Comparison of ENCODE assay signal across 16 cellular contexts in genomic region chr14:54362089-54362504, GRCh38. TPM values are rescaled to one million over a fixed set of nuclear protein-coding genes. Genes with fewer than 3 reads are reported as not detected.
DNase-seq lines count a peak whose midpoint lies in the region; ATAC-seq and TF ChIP-seq lines count a peak whose summit lies in the region.
"Had no signal": no experiment of that assay in that cellular context is flagged by ENCODE, and none has a peak within 500 bp of the region (broad histone marks: within the 10 kb centered on the region; RNA-seq: fewer than 3 reads in every experiment).

No MANE protein-coding gene starts in this region.

- H4K8ac ChIP-seq in neuronal stem cell (ENCODE audit: low read depth, low read length): no peak overlapping the region

- H2AFZ ChIP-seq in neuronal stem cell (ENCODE audit: low read length): peak overlapping the region; percentile 32

- H3K4me1 Mint-ChIP-seq in WTC11: peaks cover 72% of the 10 kb centered on the region
- peaks cover 0 to 1% (median 0%) of the 10 kb centered on the region in 7 donors for H3K4me1 Mint-ChIP-seq in naive thymus-derived CD4-positive, alpha-beta T cell

- no peak overlapping the region for H3K23ac ChIP-seq in neuronal stem cell (ENCODE audit: low read depth, low read length, poor library complexity)

- no peaks in the 10 kb centered on the region for H3K79me1 ChIP-seq in neuronal stem cell (ENCODE audit: low read depth, low read length)

- peak; percentile 82 for ATAC-seq in WTC11
- ATAC-seq in naive thymus-derived CD4-positive, alpha-beta T cell: no peak
- ATAC-seq: HCT116, PC-3 had no signal

- in situ Hi-C loops in HAP-1 (cut with MboI; ENCODE audit: low sequenced_read_pairs): no loop called here

- POLR2A ChIA-PET in WTC11 (lab: Charles Lee): interaction anchor here (1.0 kb wide), 1 partner anchor 8 kb away, joined by 3 read pairs; no protein-coding TSS in a partner anchor
- POLR2A ChIA-PET in naive thymus-derived CD4-positive, alpha-beta T cell (lab: Charles Lee): interaction anchor here (0.6 kb wide), 1 partner anchor 67 kb away, joined by 3 read pairs; no protein-coding TSS in a partner anchor

- no peak overlapping the region for H2BK12ac ChIP-seq in neuronal stem cell (ENCODE audit: low read length)

- H3K4me2 ChIP-seq in neuronal stem cell (ENCODE audit: insufficient read depth, low read length, poor library complexity, severe bottlenecking): no peak overlapping the region
- H3K4me2 ChIP-seq: SK-N-SH had no signal

- H4K91ac ChIP-seq in neuronal stem cell (ENCODE audit: low read depth, low read length, poor library complexity): no peak overlapping the region

- H2AK5ac ChIP-seq in neuronal stem cell (ENCODE audit: low read depth, low read length): no peak overlapping the region

- no peaks in the 10 kb centered on the region for H3K9me3 Mint-ChIP-seq in WTC11
- no peaks in the 10 kb centered on the region for H3K9me3 Mint-ChIP-seq in naive thymus-derived CD4-positive, alpha-beta T cell

- H3K36me3 Mint-ChIP-seq in WTC11: no peaks in the 10 kb centered on the region
- no peaks in the 10 kb centered on the region for H3K36me3 Mint-ChIP-seq in naive thymus-derived CD4-positive, alpha-beta T cell

- H2BK120ac ChIP-seq in neuronal stem cell (ENCODE audit: low read depth, low read length): no peak overlapping the region

- H3K4me3 ChIP-seq in HAP-1 (no peak overlapping the region), iPS-15b (ENCODE audit: low read depth, low read length) (peak overlapping the region; percentile 4), neuronal stem cell (ENCODE audit: low read length in 2 of 2) (no peak overlapping the region)
- no peak overlapping the region for H3K4me3 ChIP-seq in naive thymus-derived CD4-positive, alpha-beta T cell (ENCODE audit: low read length)

- no peak overlapping the region for H2BK5ac ChIP-seq in neuronal stem cell (ENCODE audit: low read length)

- H3K9me3 ChIP-seq in HAP-1 (no peaks in the 10 kb centered on the region), iPS-15b (ENCODE audit: control insufficient read depth, insufficient read depth, low read length) (no peaks in the 10 kb centered on the region), neuronal stem cell (replicated peaks in 1 of 2; ENCODE audit: control insufficient read depth in 2 of 2, insufficient read depth in 1 of 2, low read depth in 1 of 2, low read length in 2 of 2) (peaks cover 0 to 4% of the 10 kb centered on the region in 2 donors)
- H3K9me3 ChIP-seq in naive thymus-derived CD4-positive, alpha-beta T cell (ENCODE audit: control insufficient read depth in 2 of 3, low read length in 3 of 3): no peaks in the 10 kb centered on the region
- H3K9me3 ChIP-seq: SK-N-SH had no signal

- no peak overlapping the region for H2BK15ac ChIP-seq in neuronal stem cell (ENCODE audit: low read length)

- no peak for TF ChIP-seq CTCF in WTC11 (IDR thresholded peaks at IDR 0.05)

- peaks cover 53% of the 10 kb centered on the region for H3K27me3 ChIP-seq in HAP-1 (ENCODE audit: low read depth)
- no peaks in the 10 kb centered on the region for H3K27me3 ChIP-seq in iPS-15b (ENCODE audit: control insufficient read depth, insufficient read depth, low read length)
- peaks cover 0 to 60% (median 0%) of the 10 kb centered on the region in 3 experiments for H3K27me3 ChIP-seq in neuronal stem cell (ENCODE audit: control insufficient read depth in 3 of 3, insufficient read depth in 3 of 3, low read depth in 1 of 3, low read length in 3 of 3)
- no peaks in the 10 kb centered on the region for H3K27me3 ChIP-seq in naive thymus-derived CD4-positive, alpha-beta T cell (ENCODE audit: control insufficient read depth in 2 of 2, insufficient read depth in 2 of 2, low read length in 2 of 2)

- no peak overlapping the region for H3K9ac ChIP-seq in iPS-15b (ENCODE audit: low read depth, low read length)
- no peak overlapping the region for H3K9ac ChIP-seq in neuronal stem cell (ENCODE audit: low read depth, low read length, poor library complexity)
- H3K9ac ChIP-seq: SK-N-SH had no signal

- H3K4me1 ChIP-seq in HAP-1 (peaks cover 12% of the 10 kb centered on the region), iPS-15b (ENCODE audit: control insufficient read depth, insufficient read depth, low read length) (peaks cover 25% of the 10 kb centered on the region), neuronal stem cell (ENCODE audit: control insufficient read depth in 2 of 2, insufficient read depth in 1 of 2, low read depth in 1 of 2, low read length in 2 of 2) (peaks cover 9 to 15% of the 10 kb centered on the region in 2 donors)
- no peaks in the 10 kb centered on the region for H3K4me1 ChIP-seq in naive thymus-derived CD4-positive, alpha-beta T cell (ENCODE audit: control insufficient read depth in 2 of 2, insufficient read depth in 2 of 2, low read length in 2 of 2)

- no peak overlapping the region for H3K27ac ChIP-seq in neuronal stem cell (replicated peaks; ENCODE audit: low read length)
- H3K27ac ChIP-seq in naive thymus-derived CD4-positive, alpha-beta T cell (ENCODE audit: low read depth, low read length): no peak overlapping the region
- H3K27ac ChIP-seq: C4-2B had no signal

- no peak overlapping the region for H3K4ac ChIP-seq in neuronal stem cell (ENCODE audit: low read length)

- CTCF ChIA-PET in WTC11 (lab: Charles Lee): interaction anchor here (1.7 to 4.0 kb wide), 6 partner anchors 14 to 131 kb away, joined by 4 to 22 read pairs (median 12); partner anchors contain the start of gene CDKN3
- CTCF ChIA-PET in naive thymus-derived CD4-positive, alpha-beta T cell (lab: Charles Lee): no interaction called here

- DNase-seq in HAP-1 (ENCODE audit: low spot score in 2 of 2) (peak; percentile 72 to 94), WTC11 (ENCODE audit: low spot score) (peak; percentile 34), neuronal stem cell (ENCODE audit: low spot score) (no peak), dermis blood vessel endothelial cell (no peak), amniotic stem cell (lab: John Stamatoyannopoulos, UW) (no peak)
- no peak for DNase-seq in naive thymus-derived CD4-positive, alpha-beta T cell
- DNase-seq: NCI-H1105, NCI-H1694, NCI-H2081 treated with DMSO at 0.1 percent for 48 hours, PC-3, RPMI8226, SHP77 treated with DMSO at 0.1 percent for 48 hours, SK-N-SH had no signal

- no peak overlapping the region for H3K14ac ChIP-seq in neuronal stem cell (ENCODE audit: low read length)

- intact Hi-C loops in naive thymus-derived CD4-positive, alpha-beta T cell (cut with micrococcal nuclease): no loop called here

- H3K36me3 ChIP-seq in HAP-1 (replicated peaks) (no peaks in the 10 kb centered on the region), iPS-15b (ENCODE audit: control insufficient read depth, insufficient read depth, low read length) (no peaks in the 10 kb centered on the region), neuronal stem cell (replicated peaks in 1 of 2; ENCODE audit: control insufficient read depth in 2 of 2, insufficient read depth in 2 of 2, low read length in 2 of 2) (no peaks in the 10 kb centered on the region)
- H3K36me3 ChIP-seq in naive thymus-derived CD4-positive, alpha-beta T cell (ENCODE audit: control insufficient read depth in 2 of 3, insufficient read depth in 3 of 3, low read length in 3 of 3): no peaks in the 10 kb centered on the region

- WGBS in neuronal stem cell (ENCODE audit: extremely low coverage in 2 of 2, insufficient read length in 2 of 2, insufficient replicate concordance in 1 of 2), 2 donors: no CpG with 5 or more reads among the region's 5 CpGs

- H3K27me3 Mint-ChIP-seq in WTC11 (ENCODE audit: low read depth): no peaks in the 10 kb centered on the region; the same call in 1 of the 2 replicates
- peaks cover 18 to 52% (median 37%) of the 10 kb centered on the region in 5 donors for H3K27me3 Mint-ChIP-seq in naive thymus-derived CD4-positive, alpha-beta T cell

- H3K27ac Mint-ChIP-seq in WTC11: peak overlapping the region; percentile 69
- no peak overlapping the region for H3K27ac Mint-ChIP-seq in naive thymus-derived CD4-positive, alpha-beta T cell

- no peak overlapping the region for H3K18ac ChIP-seq in neuronal stem cell (ENCODE audit: low read length)

- peak overlapping the region; percentile 2; the same call in 1 of the 2 replicates for H3K4me3 Mint-ChIP-seq in WTC11
- H3K4me3 Mint-ChIP-seq in naive thymus-derived CD4-positive, alpha-beta T cell: no peak overlapping the region

TF ChIP-seq in WTC11, 78 proteins besides CTCF, POLR2A, EP300 and RAD21 (continues in another document):
- TF ChIP-seq ZNF396 (CRISPR knock-in tag; IDR thresholded peaks at IDR 0.05; ENCODE audit: borderline replicate concordance): no peak
- TF ChIP-seq MAX (CRISPR knock-in tag; IDR thresholded peaks at IDR 0.05): no peak; the same call in 1 of the 2 replicates
- TF ChIP-seq KAT7 (CRISPR knock-in tag; IDR thresholded peaks at IDR 0.05; ENCODE audit: borderline replicate concordance): no peak
- no peak for TF ChIP-seq ZMAT4 (CRISPR knock-in tag; IDR thresholded peaks at IDR 0.05)

RNA-seq across cellular contexts. Expression of gene CDKN3, which starts 34.7 kb away (rescaled TPM):
- total RNA-seq in WTC11 (2021): 55.4 to 62.0 TPM (median 57.0 TPM) in 3 replicates
- 95.8 TPM for polyA plus RNA-seq in neuronal stem cell (2013, experiment 1 of 2)
- 96.2 TPM for polyA plus RNA-seq in neuronal stem cell (2013, experiment 2 of 2)
- total RNA-seq in dermis blood vessel endothelial cell: 34.4 and 83.6 TPM in 2 replicates
- 10 to 100 TPM in 1 of 5 experiments, 1 to 10 TPM in 3, under 1 TPM in 1; 0.93 to 48.1 (median 3.0) TPM for total RNA-seq in naive thymus-derived CD4-positive, alpha-beta T cell
- polyA plus RNA-seq in naive thymus-derived CD4-positive, alpha-beta T cell: 1 to 10 TPM; 2.6 to 4.9 TPM

Comparison
In these comparisons a context has a peak if more than half of its experiments do, and no peak if none do; other contexts are left out.
1. DNase-seq: peak in HAP-1 (2 of 2) and WTC11 (single experiment); none in neuronal stem cell (single experiment), dermis blood vessel endothelial cell (single experiment), naive thymus-derived CD4-positive, alpha-beta T cell (0 of 9) and amniotic stem cell (single experiment).